In the genomic region with DNA sequence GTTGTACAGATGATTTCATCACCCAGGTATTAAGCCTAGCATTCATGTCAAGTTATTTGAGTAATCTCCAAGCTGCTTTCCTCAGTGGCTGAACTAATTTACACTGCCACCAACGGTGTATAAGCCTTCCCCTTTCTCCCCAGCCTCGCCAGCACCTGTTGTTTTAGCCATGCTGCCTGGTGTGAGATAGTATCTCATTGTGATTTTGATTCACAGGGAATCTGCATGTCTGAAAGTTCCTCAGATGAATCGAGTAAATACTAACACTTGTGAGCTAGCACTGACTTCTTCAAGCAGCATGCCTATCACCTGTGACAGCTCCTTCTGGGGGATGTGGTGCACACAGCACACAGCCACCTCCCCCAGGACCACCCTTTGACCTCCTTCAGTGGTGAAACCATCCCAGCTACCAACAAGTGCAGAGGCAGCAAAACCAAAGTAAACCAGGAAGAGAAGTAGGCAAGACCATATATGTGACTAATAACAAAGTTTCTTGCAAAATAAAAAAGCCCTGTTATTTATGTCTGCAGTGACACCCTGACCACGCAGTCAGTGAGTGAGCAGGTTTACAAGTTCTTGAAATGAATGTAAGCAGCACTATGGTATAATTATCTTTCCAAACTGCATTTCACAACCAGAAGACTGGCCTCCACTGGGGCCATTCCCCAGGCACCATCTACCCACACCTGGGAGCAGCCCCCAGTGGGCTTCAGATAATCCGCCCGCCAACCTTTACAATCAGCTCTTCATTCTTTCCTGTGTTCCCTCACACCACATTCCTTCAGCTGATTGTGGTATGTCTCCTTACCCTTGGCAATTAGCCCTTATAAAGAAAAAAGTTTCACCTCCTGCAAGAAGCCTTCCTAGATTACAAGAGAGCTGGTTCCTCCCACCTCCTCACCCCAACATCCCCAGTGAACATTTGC, we compare ENCODE assay signal across 1 cellular context.
TF ChIP-seq lines count a peak whose summit lies in the region.

No MANE protein-coding gene starts in this region.

TF ChIP-seq in GM12878, 131 proteins besides CTCF, POLR2A, EP300 and RAD21 (continued from another document):
- TF ChIP-seq, protein P1, sequence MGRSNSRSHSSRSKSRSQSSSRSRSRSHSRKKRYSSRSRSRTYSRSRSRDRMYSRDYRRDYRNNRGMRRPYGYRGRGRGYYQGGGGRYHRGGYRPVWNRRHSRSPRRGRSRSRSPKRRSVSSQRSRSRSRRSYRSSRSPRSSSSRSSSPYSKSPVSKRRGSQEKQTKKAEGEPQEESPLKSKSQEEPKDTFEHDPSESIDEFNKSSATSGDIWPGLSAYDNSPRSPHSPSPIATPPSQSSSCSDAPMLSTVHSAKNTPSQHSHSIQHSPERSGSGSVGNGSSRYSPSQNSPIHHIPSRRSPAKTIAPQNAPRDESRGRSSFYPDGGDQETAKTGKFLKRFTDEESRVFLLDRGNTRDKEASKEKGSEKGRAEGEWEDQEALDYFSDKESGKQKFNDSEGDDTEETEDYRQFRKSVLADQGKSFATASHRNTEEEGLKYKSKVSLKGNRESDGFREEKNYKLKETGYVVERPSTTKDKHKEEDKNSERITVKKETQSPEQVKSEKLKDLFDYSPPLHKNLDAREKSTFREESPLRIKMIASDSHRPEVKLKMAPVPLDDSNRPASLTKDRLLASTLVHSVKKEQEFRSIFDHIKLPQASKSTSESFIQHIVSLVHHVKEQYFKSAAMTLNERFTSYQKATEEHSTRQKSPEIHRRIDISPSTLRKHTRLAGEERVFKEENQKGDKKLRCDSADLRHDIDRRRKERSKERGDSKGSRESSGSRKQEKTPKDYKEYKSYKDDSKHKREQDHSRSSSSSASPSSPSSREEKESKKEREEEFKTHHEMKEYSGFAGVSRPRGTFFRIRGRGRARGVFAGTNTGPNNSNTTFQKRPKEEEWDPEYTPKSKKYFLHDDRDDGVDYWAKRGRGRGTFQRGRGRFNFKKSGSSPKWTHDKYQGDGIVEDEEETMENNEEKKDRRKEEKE (IDR thresholded peaks at IDR 0.05) = no peak
- TF ChIP-seq DPF2 (IDR thresholded peaks at IDR 0.05) = 0 out of 2 replicates have a peak, but pooled peaks have one; percentile 20
- no peak for TF ChIP-seq POLR2AphosphoS5 (IDR thresholded peaks at IDR 0.05; ENCODE audit: low read length)
- no peak for TF ChIP-seq MXI1 (IDR thresholded peaks at IDR 0.05; ENCODE audit: low read depth, low read length)
- no peak for TF ChIP-seq IRF4 (IDR thresholded peaks at IDR 0.05; ENCODE audit: low read depth, low read length)
- TF ChIP-seq MEF2A (IDR thresholded peaks at IDR 0.05; ENCODE audit: insufficient read depth, low read depth, low read length) = no peak
- TF ChIP-seq SRF (IDR thresholded peaks at IDR 0.05; ENCODE audit: low read depth in 2 of 2, low read length in 2 of 2) = no peak
- TF ChIP-seq BCL11A (IDR thresholded peaks at IDR 0.05; ENCODE audit: low read depth, low read length) = 0 out of 2 replicates have a peak, but pooled peaks have one; percentile 11
- TF ChIP-seq TCF7 (IDR thresholded peaks at IDR 0.05; ENCODE audit: borderline replicate concordance) = no peak
- no peak for TF ChIP-seq SP1 (IDR thresholded peaks at IDR 0.05; ENCODE audit: low read depth, low read length)
- TF ChIP-seq MEF2B (IDR thresholded peaks at IDR 0.05; ENCODE audit: partially characterized antibody, poor library complexity, severe bottlenecking) = peak; percentile 10
- TF ChIP-seq CREM (IDR thresholded peaks at IDR 0.05; ENCODE audit: low read depth) = no peak
- no peak for TF ChIP-seq SMAD1 (IDR thresholded peaks at IDR 0.05; ENCODE audit: low read depth, partially characterized antibody)
- no peak for TF ChIP-seq SMAD5 (IDR thresholded peaks at IDR 0.05; ENCODE audit: low read depth)
- no peak for TF ChIP-seq SREBF2 (IDR thresholded peaks at IDR 0.05; ENCODE audit: low read length)
- TF ChIP-seq, protein P2, sequence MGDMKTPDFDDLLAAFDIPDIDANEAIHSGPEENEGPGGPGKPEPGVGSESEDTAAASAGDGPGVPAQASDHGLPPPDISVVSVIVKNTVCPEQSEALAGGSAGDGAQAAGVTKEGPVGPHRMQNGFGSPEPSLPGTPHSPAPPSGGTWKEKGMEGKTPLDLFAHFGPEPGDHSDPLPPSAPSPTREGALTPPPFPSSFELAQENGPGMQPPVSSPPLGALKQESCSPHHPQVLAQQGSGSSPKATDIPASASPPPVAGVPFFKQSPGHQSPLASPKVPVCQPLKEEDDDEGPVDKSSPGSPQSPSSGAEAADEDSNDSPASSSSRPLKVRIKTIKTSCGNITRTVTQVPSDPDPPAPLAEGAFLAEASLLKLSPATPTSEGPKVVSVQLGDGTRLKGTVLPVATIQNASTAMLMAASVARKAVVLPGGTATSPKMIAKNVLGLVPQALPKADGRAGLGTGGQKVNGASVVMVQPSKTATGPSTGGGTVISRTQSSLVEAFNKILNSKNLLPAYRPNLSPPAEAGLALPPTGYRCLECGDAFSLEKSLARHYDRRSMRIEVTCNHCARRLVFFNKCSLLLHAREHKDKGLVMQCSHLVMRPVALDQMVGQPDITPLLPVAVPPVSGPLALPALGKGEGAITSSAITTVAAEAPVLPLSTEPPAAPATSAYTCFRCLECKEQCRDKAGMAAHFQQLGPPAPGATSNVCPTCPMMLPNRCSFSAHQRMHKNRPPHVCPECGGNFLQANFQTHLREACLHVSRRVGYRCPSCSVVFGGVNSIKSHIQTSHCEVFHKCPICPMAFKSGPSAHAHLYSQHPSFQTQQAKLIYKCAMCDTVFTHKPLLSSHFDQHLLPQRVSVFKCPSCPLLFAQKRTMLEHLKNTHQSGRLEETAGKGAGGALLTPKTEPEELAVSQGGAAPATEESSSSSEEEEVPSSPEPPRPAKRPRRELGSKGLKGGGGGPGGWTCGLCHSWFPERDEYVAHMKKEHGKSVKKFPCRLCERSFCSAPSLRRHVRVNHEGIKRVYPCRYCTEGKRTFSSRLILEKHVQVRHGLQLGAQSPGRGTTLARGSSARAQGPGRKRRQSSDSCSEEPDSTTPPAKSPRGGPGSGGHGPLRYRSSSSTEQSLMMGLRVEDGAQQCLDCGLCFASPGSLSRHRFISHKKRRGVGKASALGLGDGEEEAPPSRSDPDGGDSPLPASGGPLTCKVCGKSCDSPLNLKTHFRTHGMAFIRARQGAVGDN (IDR thresholded peaks at IDR 0.05) = no peak
- TF ChIP-seq TAF1 (IDR thresholded peaks at IDR 0.05; ENCODE audit: borderline replicate concordance, low read depth, low read length) = no peak
- no peak for TF ChIP-seq RB1 (IDR thresholded peaks at IDR 0.05; ENCODE audit: borderline replicate concordance)
- no peak for TF ChIP-seq CBX3 (IDR thresholded peaks at IDR 0.05; ENCODE audit: borderline replicate concordance, low read depth)
- TF ChIP-seq, protein P3, sequence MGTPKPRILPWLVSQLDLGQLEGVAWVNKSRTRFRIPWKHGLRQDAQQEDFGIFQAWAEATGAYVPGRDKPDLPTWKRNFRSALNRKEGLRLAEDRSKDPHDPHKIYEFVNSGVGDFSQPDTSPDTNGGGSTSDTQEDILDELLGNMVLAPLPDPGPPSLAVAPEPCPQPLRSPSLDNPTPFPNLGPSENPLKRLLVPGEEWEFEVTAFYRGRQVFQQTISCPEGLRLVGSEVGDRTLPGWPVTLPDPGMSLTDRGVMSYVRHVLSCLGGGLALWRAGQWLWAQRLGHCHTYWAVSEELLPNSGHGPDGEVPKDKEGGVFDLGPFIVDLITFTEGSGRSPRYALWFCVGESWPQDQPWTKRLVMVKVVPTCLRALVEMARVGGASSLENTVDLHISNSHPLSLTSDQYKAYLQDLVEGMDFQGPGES (IDR thresholded peaks at IDR 0.05) = no peak
- no peak for TF ChIP-seq STAT1 (conservative IDR thresholded peaks at IDR 0.05)
- TF ChIP-seq MTA2 (IDR thresholded peaks at IDR 0.05; ENCODE audit: low read depth) = peak; percentile 26; the same call in 1 of the 2 replicates
- no peak for TF ChIP-seq CHD4 (IDR thresholded peaks at IDR 0.05)
- no peak for TF ChIP-seq RBBP5 (conservative IDR thresholded peaks at IDR 0.05)
- no peak for TF ChIP-seq LARP7 (IDR thresholded peaks at IDR 0.05)
- TF ChIP-seq BRCA1 (IDR thresholded peaks at IDR 0.05; ENCODE audit: low read depth, low read length) = no peak
- TF ChIP-seq, protein P4, sequence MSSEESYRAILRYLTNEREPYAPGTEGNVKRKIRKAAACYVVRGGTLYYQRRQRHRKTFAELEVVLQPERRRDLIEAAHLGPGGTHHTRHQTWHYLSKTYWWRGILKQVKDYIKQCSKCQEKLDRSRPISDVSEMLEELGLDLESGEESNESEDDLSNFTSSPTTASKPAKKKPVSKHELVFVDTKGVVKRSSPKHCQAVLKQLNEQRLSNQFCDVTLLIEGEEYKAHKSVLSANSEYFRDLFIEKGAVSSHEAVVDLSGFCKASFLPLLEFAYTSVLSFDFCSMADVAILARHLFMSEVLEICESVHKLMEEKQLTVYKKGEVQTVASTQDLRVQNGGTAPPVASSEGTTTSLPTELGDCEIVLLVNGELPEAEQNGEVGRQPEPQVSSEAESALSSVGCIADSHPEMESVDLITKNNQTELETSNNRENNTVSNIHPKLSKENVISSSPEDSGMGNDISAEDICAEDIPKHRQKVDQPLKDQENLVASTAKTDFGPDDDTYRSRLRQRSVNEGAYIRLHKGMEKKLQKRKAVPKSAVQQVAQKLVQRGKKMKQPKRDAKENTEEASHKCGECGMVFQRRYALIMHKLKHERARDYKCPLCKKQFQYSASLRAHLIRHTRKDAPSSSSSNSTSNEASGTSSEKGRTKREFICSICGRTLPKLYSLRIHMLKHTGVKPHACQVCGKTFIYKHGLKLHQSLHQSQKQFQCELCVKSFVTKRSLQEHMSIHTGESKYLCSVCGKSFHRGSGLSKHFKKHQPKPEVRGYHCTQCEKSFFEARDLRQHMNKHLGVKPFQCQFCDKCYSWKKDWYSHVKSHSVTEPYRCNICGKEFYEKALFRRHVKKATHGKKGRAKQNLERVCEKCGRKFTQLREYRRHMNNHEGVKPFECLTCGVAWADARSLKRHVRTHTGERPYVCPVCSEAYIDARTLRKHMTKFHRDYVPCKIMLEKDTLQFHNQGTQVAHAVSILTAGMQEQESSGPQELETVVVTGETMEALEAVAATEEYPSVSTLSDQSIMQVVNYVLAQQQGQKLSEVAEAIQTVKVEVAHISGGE (CRISPR knock-in tag; IDR thresholded peaks at IDR 0.05) = no peak
- TF ChIP-seq, protein P5, sequence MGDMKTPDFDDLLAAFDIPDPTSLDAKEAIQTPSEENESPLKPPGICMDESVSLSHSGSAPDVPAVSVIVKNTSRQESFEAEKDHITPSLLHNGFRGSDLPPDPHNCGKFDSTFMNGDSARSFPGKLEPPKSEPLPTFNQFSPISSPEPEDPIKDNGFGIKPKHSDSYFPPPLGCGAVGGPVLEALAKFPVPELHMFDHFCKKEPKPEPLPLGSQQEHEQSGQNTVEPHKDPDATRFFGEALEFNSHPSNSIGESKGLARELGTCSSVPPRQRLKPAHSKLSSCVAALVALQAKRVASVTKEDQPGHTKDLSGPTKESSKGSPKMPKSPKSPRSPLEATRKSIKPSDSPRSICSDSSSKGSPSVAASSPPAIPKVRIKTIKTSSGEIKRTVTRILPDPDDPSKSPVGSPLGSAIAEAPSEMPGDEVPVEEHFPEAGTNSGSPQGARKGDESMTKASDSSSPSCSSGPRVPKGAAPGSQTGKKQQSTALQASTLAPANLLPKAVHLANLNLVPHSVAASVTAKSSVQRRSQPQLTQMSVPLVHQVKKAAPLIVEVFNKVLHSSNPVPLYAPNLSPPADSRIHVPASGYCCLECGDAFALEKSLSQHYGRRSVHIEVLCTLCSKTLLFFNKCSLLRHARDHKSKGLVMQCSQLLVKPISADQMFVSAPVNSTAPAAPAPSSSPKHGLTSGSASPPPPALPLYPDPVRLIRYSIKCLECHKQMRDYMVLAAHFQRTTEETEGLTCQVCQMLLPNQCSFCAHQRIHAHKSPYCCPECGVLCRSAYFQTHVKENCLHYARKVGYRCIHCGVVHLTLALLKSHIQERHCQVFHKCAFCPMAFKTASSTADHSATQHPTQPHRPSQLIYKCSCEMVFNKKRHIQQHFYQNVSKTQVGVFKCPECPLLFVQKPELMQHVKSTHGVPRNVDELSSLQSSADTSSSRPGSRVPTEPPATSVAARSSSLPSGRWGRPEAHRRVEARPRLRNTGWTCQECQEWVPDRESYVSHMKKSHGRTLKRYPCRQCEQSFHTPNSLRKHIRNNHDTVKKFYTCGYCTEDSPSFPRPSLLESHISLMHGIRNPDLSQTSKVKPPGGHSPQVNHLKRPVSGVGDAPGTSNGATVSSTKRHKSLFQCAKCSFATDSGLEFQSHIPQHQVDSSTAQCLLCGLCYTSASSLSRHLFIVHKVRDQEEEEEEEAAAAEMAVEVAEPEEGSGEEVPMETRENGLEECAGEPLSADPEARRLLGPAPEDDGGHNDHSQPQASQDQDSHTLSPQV (IDR thresholded peaks at IDR 0.05) = no peak
- TF ChIP-seq JUND (IDR thresholded peaks at IDR 0.05; ENCODE audit: low read depth, low read length) = 0 out of 2 replicates have a peak, but pooled peaks have one; percentile 13
- TF ChIP-seq POLR2AphosphoS2 (IDR thresholded peaks at IDR 0.05; ENCODE audit: low read depth, low read length) = no peak
- no peak for TF ChIP-seq NBN (IDR thresholded peaks at IDR 0.05)
- TF ChIP-seq ZNF207 (IDR thresholded peaks at IDR 0.05; ENCODE audit: borderline replicate concordance) = no peak
